9 cellular contexts compared by ENCODE assay signal in the genomic region with DNA sequence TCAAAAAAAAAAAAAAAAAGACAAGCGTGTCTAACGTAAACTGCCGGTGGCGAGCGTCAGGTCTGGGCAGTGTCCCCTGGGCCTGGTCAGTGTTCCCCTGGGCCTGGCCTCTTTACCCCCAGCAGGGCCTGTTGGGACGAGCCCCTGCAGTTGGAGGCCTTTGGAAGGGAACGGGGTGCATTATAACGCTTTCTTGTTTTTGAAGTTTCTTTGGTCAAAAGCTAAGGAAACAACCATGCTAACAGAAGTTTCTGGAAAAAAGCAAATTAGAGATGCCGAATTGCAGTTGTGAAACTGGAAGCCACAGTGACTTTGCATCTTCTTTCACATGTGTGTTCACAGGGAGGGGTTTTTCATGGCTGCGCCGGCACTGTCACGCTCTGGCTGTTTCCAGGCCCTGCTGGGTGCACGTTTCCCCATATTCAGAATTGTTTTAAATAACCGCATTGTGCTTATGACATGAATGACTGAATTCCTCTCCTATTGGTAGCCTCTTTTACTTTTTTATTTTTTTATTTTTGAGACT. TPM values are rescaled to one million over a fixed set of nuclear protein-coding genes. Genes with fewer than 3 reads are reported as not detected.
A peak's percentile ranks its signal among the peaks of the same experiment; 100 is the strongest.
DNase-seq lines count a peak whose midpoint lies in the region; ATAC-seq and TF ChIP-seq lines count a peak whose summit lies in the region.
"Had no signal": no experiment of that assay in that cellular context is flagged by ENCODE, and none has a peak within 500 bp of the region (broad histone marks: within the 10 kb centered on the region; RNA-seq: fewer than 3 reads in every experiment).

No MANE protein-coding gene starts in this region.

- no peaks in the 10 kb centered on the region for H3K27me3 ChIP-seq in right atrium auricular region
- no peaks in the 10 kb centered on the region for H3K27me3 ChIP-seq in transverse colon
- H3K27me3 ChIP-seq in GM23248 (replicated peaks; ENCODE audit: insufficient read depth), result no peaks in the 10 kb centered on the region

- no peaks in the 10 kb centered on the region for H3K9me2 ChIP-seq in GM23248 (ENCODE audit: insufficient read depth)

- H3K4me2 ChIP-seq in GM23248 (ENCODE audit: unreplicated experiment), result no peak overlapping the region

- H3K4me1 ChIP-seq in right atrium auricular region, result no peaks in the 10 kb centered on the region
- peaks cover 0 to under 1% (median 0%) of the 10 kb centered on the region in 4 donors for H3K4me1 ChIP-seq in transverse colon
- no peaks in the 10 kb centered on the region for H3K4me1 ChIP-seq in GM23248 (ENCODE audit: insufficient read depth)

- H2AFZ ChIP-seq in GM23248, result no peak overlapping the region

- H3K9me3 ChIP-seq in right atrium auricular region (no peaks in the 10 kb centered on the region), transverse colon (no peaks in the 10 kb centered on the region), GM23248 (ENCODE audit: low read depth) (no peaks in the 10 kb centered on the region)

- TF ChIP-seq POLR2A in NB4 (IDR thresholded peaks at IDR 0.05; ENCODE audit: extremely low read depth, insufficient read length) (no peak), transverse colon (IDR thresholded peaks at IDR 0.05) (no peak)

- no peak for TF ChIP-seq CTCF in right atrium auricular region (IDR thresholded peaks at IDR 0.05)
- no peak for TF ChIP-seq CTCF in NB4 (IDR thresholded peaks at IDR 0.05; ENCODE audit: low read depth, low read length)
- no peak for TF ChIP-seq CTCF in transverse colon (IDR thresholded peaks at IDR 0.05)

- intact Hi-C loops in Right ventricle myocardium inferior (cut with DNase I), result no loop called here
- intact Hi-C loops in transverse colon (cut with DNase I; ENCODE audit: low total_unique reads), result no loop called here

- TF ChIP-seq EP300 in transverse colon (IDR thresholded peaks at IDR 0.05; ENCODE audit: low read depth), result no peak

- DNase-seq in Right ventricle myocardium inferior (ENCODE audit: missing footprints) (peak; percentile 74), right atrium auricular region (ENCODE audit: low spot score) (no peak), NB4 (ENCODE audit: low read depth) (peak; percentile 37), transverse colon (peak; percentile 52), AG20443 (ENCODE audit: low spot score) (no peak), GM23248 (no peak), NCI-H510A treated with DMSO at 0.1 percent for 48 hours (lab: John Stamatoyannopoulos, UW) (no peak)
- DNase-seq: left colon had no signal

- no peaks in the 10 kb centered on the region for H3K79me2 ChIP-seq in GM23248 (ENCODE audit: insufficient read depth)

- peaks cover 6% of the 10 kb centered on the region; the same call in 1 of the 2 replicates for H3F3A ChIP-seq in GM23248 (ENCODE audit: insufficient read depth)

- H3K27ac ChIP-seq in right atrium auricular region (no peak overlapping the region), transverse colon (peak overlapping the region in 2 of 4 donors; percentile 40 to 51), GM23248 (no peak overlapping the region)

- H4K20me1 ChIP-seq in GM23248 (ENCODE audit: insufficient read depth), result no peaks in the 10 kb centered on the region

- H3K36me3 ChIP-seq in right atrium auricular region, result peaks cover 34% of the 10 kb centered on the region
- peaks cover 0 to 10% (median 0%) of the 10 kb centered on the region in 4 donors for H3K36me3 ChIP-seq in transverse colon
- no peaks in the 10 kb centered on the region for H3K36me3 ChIP-seq in GM23248 (ENCODE audit: low read depth)

- no peak overlapping the region for H3K9ac ChIP-seq in GM23248

- H3K4me3 ChIP-seq in right atrium auricular region (no peak overlapping the region), NB4 (ENCODE audit: low read depth, low read length) (no peak overlapping the region), transverse colon (no peak overlapping the region), GM23248 (no peak overlapping the region)

- in situ Hi-C loops in transverse colon (cut with MboI; ENCODE audit: low pct_ligation_motif_present in 1 of 4, low pct_unique_long_range_greater_than_20kb in 1 of 4, low sequenced_read_pairs in 3 of 4) (loop anchor here in 2 of 4 donors (25.0 kb wide), 2 partner anchors 132 to 182 kb away; no protein-coding TSS in a partner anchor), GM23248 (cut with MboI) (no loop called here)

- no peak for ATAC-seq in Right ventricle myocardium inferior
- ATAC-seq in HG02798 (IDR thresholded peaks at IDR 0.05; ENCODE audit: poor library complexity, unreplicated experiment), result peak; percentile 90
- ATAC-seq: left colon had no signal

- 76 to 79% methylated on average over 10 to 14 of the region's 14 CpGs for WGBS in transverse colon (ENCODE audit: low coverage in 1 of 2), 2 donors
- WGBS in GM23248 (ENCODE audit: low coverage in 1 of 2, low lambda C conversion rate in 2 of 2, missing lambda C conversion rate in 2 of 2), 2 experiments, result 88 to 90% methylated on average over 14 of the region's 14 CpGs

RNA-seq across cellular contexts. Expression of a gene that starts 16.0 kb away (rescaled TPM):
- 10.1 TPM for total RNA-seq in Right ventricle myocardium inferior
- total RNA-seq in right atrium auricular region, result 1 to 10 TPM; 5.7 to 10.0 TPM
- total RNA-seq in transverse colon, result 10 to 100 TPM in 2 of 4 donors, 1 to 10 TPM in 2; 5.2 to 26.1 (median 11.1) TPM
- total RNA-seq in GM23248 (2014; rRNA removed; shearing (Covaris generic)), result 22.3 and 25.2 TPM in 2 replicates
- 17.6 and 18.0 TPM in 2 replicates for polyA plus RNA-seq in GM23248 (2016; fragmentation: Nextera tagmentation; extraction: Ambion mirVana)

RNA-seq across cellular contexts. Expression of a gene that starts 29.2 kb away (rescaled TPM):
- total RNA-seq in Right ventricle myocardium inferior, result 44.1 TPM
- total RNA-seq in right atrium auricular region, result 1 to 10 TPM; 8.3 to 8.4 TPM
- 10 to 100 TPM; 16.1 to 61.7 (median 19.6) TPM for total RNA-seq in transverse colon
- total RNA-seq in GM23248 (2014; rRNA removed; shearing (Covaris generic)), result 6.7 and 7.8 TPM in 2 replicates
- 95.0 and 97.5 TPM in 2 replicates for polyA plus RNA-seq in GM23248 (2016; fragmentation: Nextera tagmentation; extraction: Ambion mirVana)

RNA-seq across cellular contexts. Expression of a gene that starts 59.7 kb away (rescaled TPM):
- total RNA-seq in Right ventricle myocardium inferior (93.4 TPM), right atrium auricular region (10 to 100 TPM; 41.3 to 42.5 TPM), transverse colon (100 to 1,000 TPM in 1 of 4 donors, 10 to 100 TPM in 3; 59.9 to 116 (median 85.3) TPM)
- total RNA-seq in GM23248 (2014; rRNA removed; shearing (Covaris generic)), result 29.3 and 35.2 TPM in 2 replicates
- polyA plus RNA-seq in GM23248 (2016; fragmentation: Nextera tagmentation; extraction: Ambion mirVana), result 12.2 and 12.3 TPM in 2 replicates

Comparison
In these comparisons a context has a peak if more than half of its experiments do, and no peak if none do; other contexts are left out.
1. DNase-seq: peak in Right ventricle myocardium inferior (single experiment), NB4 (single experiment) and transverse colon (single experiment); none in right atrium auricular region (single experiment), AG20443 (single experiment), GM23248 (single experiment) and NCI-H510A treated with DMSO at 0.1 percent for 48 hours (single experiment).